In the genomic region with DNA sequence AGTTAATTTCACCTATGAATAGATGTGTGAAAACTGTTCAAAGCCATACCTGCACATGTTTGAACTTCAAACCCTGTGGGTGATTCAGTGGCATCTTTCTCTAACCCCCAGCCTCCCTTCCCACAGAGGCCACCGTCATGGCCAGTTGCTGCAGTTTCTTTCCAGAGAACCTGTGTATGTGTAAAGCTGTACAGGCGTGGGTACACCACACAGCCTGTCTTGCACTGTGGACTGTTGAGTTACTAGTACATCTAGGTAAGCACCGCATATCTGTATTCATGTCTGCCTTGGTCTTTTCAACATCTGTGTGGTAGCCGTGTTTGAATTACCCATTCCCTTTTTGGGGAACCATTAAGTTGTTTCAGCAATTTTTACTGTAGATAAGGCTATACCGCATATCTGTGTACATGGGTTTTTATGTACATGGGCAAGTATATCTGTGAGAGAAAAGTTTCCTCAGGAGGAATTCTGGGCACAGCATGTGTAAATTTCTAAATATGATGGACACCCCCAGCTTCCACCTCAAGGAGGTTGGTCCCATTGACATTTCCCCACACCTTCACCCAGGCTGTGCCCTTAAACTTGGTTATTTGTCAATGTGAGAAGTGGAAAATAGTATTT, we compare ENCODE assay signal across 9 cellular contexts. TPM values are rescaled to one million over a fixed set of nuclear protein-coding genes. Genes with fewer than 3 reads are reported as not detected.
A peak's percentile ranks its signal among the peaks of the same experiment; 100 is the strongest.
DNase-seq lines count a peak whose midpoint lies in the region; ATAC-seq and TF ChIP-seq lines count a peak whose summit lies in the region.
"Had no signal": no experiment of that assay in that cellular context is flagged by ENCODE, and none has a peak within 500 bp of the region (broad histone marks: within the 10 kb centered on the region; RNA-seq: fewer than 3 reads in every experiment).

No MANE protein-coding gene starts in this region.

- peak; percentile 31 for DNase-seq in HCEC 1CT
- DNase-seq in heart right ventricle, result no peak
- no peak for DNase-seq in smooth muscle cell (lab: John Stamatoyannopoulos, UW; ENCODE audit: unreplicated experiment)
- DNase-seq in SW480 (ENCODE audit: low spot score), result no peak
- no peak for DNase-seq in DMS79 (lab: John Stamatoyannopoulos, UW)
- no peak for DNase-seq in GF-D8 (lab: John Stamatoyannopoulos, UW)
- DNase-seq in NCI-H345 treated with DMSO at 0.1 percent for 48 hours (lab: John Stamatoyannopoulos, UW; ENCODE audit: unreplicated experiment), result no peak

- H3K27me3 ChIP-seq in heart right ventricle (no peaks in the 10 kb centered on the region), smooth muscle cell (ENCODE audit: low read depth) (no peaks in the 10 kb centered on the region)

- no peaks in the 10 kb centered on the region for H3K27me3 Mint-ChIP-seq in activated T-helper 17 cell treated with anti-CD3 and anti-CD28 coated beads, Interleukin-2, amount 50 U/mL, for 72 hours
- H3K27me3 Mint-ChIP-seq: dendritic cell treated with granulocyte-macrophage colony-stimulating factor and Interleukin-4, amounts not matched to agents 40 ng/mL and 50 ng/mL, for 4 days had no signal

- TF ChIP-seq CTCF in heart right ventricle (IDR thresholded peaks at IDR 0.05) (no peak), smooth muscle cell (IDR thresholded peaks at IDR 0.05; ENCODE audit: borderline replicate concordance, insufficient read depth, poor library complexity, severe bottlenecking) (no peak)

- H3K4me1 ChIP-seq in heart right ventricle (peaks cover 15 to 100% (median 98%) of the 10 kb centered on the region in 9 donors), smooth muscle cell (ENCODE audit: low read depth) (no peaks in the 10 kb centered on the region)

- H3K27ac Mint-ChIP-seq in activated T-helper 17 cell treated with anti-CD3 and anti-CD28 coated beads, Interleukin-2, amount 50 U/mL, for 72 hours, result peak overlapping the region; percentile 50
- H3K27ac Mint-ChIP-seq: dendritic cell treated with granulocyte-macrophage colony-stimulating factor and Interleukin-4, amounts not matched to agents 40 ng/mL and 50 ng/mL, for 4 days had no signal

- peak overlapping the region in 9 of 10 donors; percentile 16 to 57 (median 49) for H3K27ac ChIP-seq in heart right ventricle
- peak overlapping the region; percentile 100 for H3K27ac ChIP-seq in smooth muscle cell (ENCODE audit: low read depth)

- H3K36me3 ChIP-seq in heart right ventricle, result peaks cover 0 to 100% (median 77%) of the 10 kb centered on the region in 9 donors
- no peaks in the 10 kb centered on the region for H3K36me3 ChIP-seq in smooth muscle cell (ENCODE audit: low read depth)

- H3K79me2 ChIP-seq in smooth muscle cell (ENCODE audit: low read depth), result peaks cover 100% of the 10 kb centered on the region

- H2AFZ ChIP-seq in smooth muscle cell (ENCODE audit: low read depth), result no peak overlapping the region

- H3K4me3 ChIP-seq in heart right ventricle, result peak overlapping the region in 4 of 10 donors; percentile 13 to 95 (median 24)
- H3K4me3 ChIP-seq in smooth muscle cell, result no peak overlapping the region

- peaks cover 99% of the 10 kb centered on the region for H4K20me1 ChIP-seq in smooth muscle cell (ENCODE audit: low read depth)

- WGBS in heart right ventricle, 2 donors, result 67 to 73% methylated on average over 5 of the region's 5 CpGs
- 95% methylated on average over 5 of the region's 5 CpGs for WGBS in smooth muscle cell (ENCODE audit: low lambda C conversion rate)

- no peaks in the 10 kb centered on the region for H3K9me3 Mint-ChIP-seq in activated T-helper 17 cell treated with anti-CD3 and anti-CD28 coated beads, Interleukin-2, amount 50 U/mL, for 72 hours
- H3K9me3 Mint-ChIP-seq: dendritic cell treated with granulocyte-macrophage colony-stimulating factor and Interleukin-4, amounts not matched to agents 40 ng/mL and 50 ng/mL, for 4 days had no signal

- no peak overlapping the region for H3K4me2 ChIP-seq in smooth muscle cell

- H3K9ac ChIP-seq in smooth muscle cell (ENCODE audit: low read depth), result no peak overlapping the region

- H3K4me3 Mint-ChIP-seq in activated T-helper 17 cell treated with anti-CD3 and anti-CD28 coated beads, Interleukin-2, amount 50 U/mL, for 72 hours, result peak overlapping the region; percentile 99
- H3K4me3 Mint-ChIP-seq: dendritic cell treated with granulocyte-macrophage colony-stimulating factor and Interleukin-4, amounts not matched to agents 40 ng/mL and 50 ng/mL, for 4 days had no signal

- peak; percentile 19 for ATAC-seq in activated T-helper 17 cell treated with anti-CD3 and anti-CD28 coated beads, Interleukin-2, amount 50 U/mL, for 72 hours (replicated peaks)
- ATAC-seq in heart right ventricle, result peak in 3 of 8 donors; percentile 1 to 20 (median 10)

- H3K9me3 ChIP-seq in heart right ventricle (no peaks in the 10 kb centered on the region), smooth muscle cell (replicated peaks; ENCODE audit: low read depth) (no peaks in the 10 kb centered on the region)

- H3F3A ChIP-seq in smooth muscle cell (ENCODE audit: low read depth), result peaks cover 90% of the 10 kb centered on the region

- intact Hi-C loops in heart right ventricle (cut with DNase I), result no loop called here

- H3K36me3 Mint-ChIP-seq in activated T-helper 17 cell treated with anti-CD3 and anti-CD28 coated beads, Interleukin-2, amount 50 U/mL, for 72 hours (ENCODE audit: low read depth), result peaks cover 100% of the 10 kb centered on the region

- H3K4me1 Mint-ChIP-seq in activated T-helper 17 cell treated with anti-CD3 and anti-CD28 coated beads, Interleukin-2, amount 50 U/mL, for 72 hours, result peaks cover 59% of the 10 kb centered on the region

RNA-seq across cellular contexts. Expression of a gene that starts 13.9 kb away (rescaled TPM):
- 1,000 to 10,000 TPM in 1 of 2 donors, 100 to 1,000 TPM in 1; 823 to 2,912 TPM for total RNA-seq in activated T-helper 17 cell treated with anti-CD3 and anti-CD28 coated beads, Interleukin-2, amount 50 U/mL, for 72 hours
- 100 to 1,000 TPM; 284 to 808 (median 432) TPM for total RNA-seq in heart right ventricle
- polyA plus RNA-seq in heart right ventricle, result 1,000 to 10,000 TPM in 1 of 2 donors, 100 to 1,000 TPM in 1; 103 to 1,899 TPM
- 142 and 155 TPM in 2 replicates for total RNA-seq in smooth muscle cell
- polyA plus RNA-seq in smooth muscle cell, result 14.9 and 84.6 TPM in 2 replicates

RNA-seq across cellular contexts. Expression of a gene that starts 50.1 kb away (rescaled TPM):
- total RNA-seq in activated T-helper 17 cell treated with anti-CD3 and anti-CD28 coated beads, Interleukin-2, amount 50 U/mL, for 72 hours, result 10 to 100 TPM; 49.6 to 52.1 TPM
- 10 to 100 TPM in 6 of 10 donors, 1 to 10 TPM in 4; 6.0 to 16.9 (median 12.2) TPM for total RNA-seq in heart right ventricle
- polyA plus RNA-seq in heart right ventricle, result 10 to 100 TPM in 1 of 2 donors, 1 to 10 TPM in 1; 9.9 to 12.9 TPM
- total RNA-seq in smooth muscle cell, result 16.7 and 19.1 TPM in 2 replicates
- polyA plus RNA-seq in smooth muscle cell, result 37.8 and 40.8 TPM in 2 replicates

RNA-seq across cellular contexts. Expression of a gene that starts 54.1 kb away (rescaled TPM):
- 10 to 100 TPM; 18.0 to 20.1 TPM for total RNA-seq in activated T-helper 17 cell treated with anti-CD3 and anti-CD28 coated beads, Interleukin-2, amount 50 U/mL, for 72 hours
- total RNA-seq in heart right ventricle (10 to 100 TPM in 1 of 10 donors, 1 to 10 TPM in 9; 4.6 to 12.2 (median 8.3) TPM), smooth muscle cell (0.81 and 2.2 TPM in 2 replicates)
- polyA plus RNA-seq in heart right ventricle (10 to 100 TPM in 1 of 2 donors, 1 to 10 TPM in 1; 3.1 to 10.7 TPM), smooth muscle cell (3.4 and 7.7 TPM in 2 replicates)
